ENCODE assay signal across 8 cellular contexts in genomic region chr22:19109198-19110063, GRCh38. TPM values are rescaled to one million over a fixed set of nuclear protein-coding genes. Genes with fewer than 3 reads are reported as not detected.
DNase-seq lines count a peak whose midpoint lies in the region; ATAC-seq and TF ChIP-seq lines count a peak whose summit lies in the region.

No MANE protein-coding gene starts in this region.

- H3K18ac ChIP-seq in trophoblast cell (ENCODE audit: low read length) = no peak overlapping the region

- WGBS in trophoblast cell (ENCODE audit: extremely low coverage, insufficient coverage, insufficient read length) = no CpG with 5 or more reads among the region's 7 CpGs

- peak; percentile 86 for DNase-seq in CD1c-positive myeloid dendritic cell (ENCODE audit: extremely low spot score)
- peak; percentile 88 to 90 for DNase-seq in HL-60 (ENCODE audit: low read depth in 1 of 2, low spot score in 1 of 2)
- DNase-seq in epithelial cell of esophagus (ENCODE audit: low read depth) = peak; percentile 92
- DNase-seq in trophoblast cell = peak in 1 of 2 donors; percentile 73
- no peak for DNase-seq in NCI-H748 (lab: John Stamatoyannopoulos, UW; ENCODE audit: unreplicated experiment)
- no peak for DNase-seq in DMS 273 (lab: John Stamatoyannopoulos, UW; ENCODE audit: unreplicated experiment)

- no peaks in the 10 kb centered on the region for H3K79me1 ChIP-seq in trophoblast cell (ENCODE audit: low read length)

- H2AK5ac ChIP-seq in trophoblast cell (ENCODE audit: low read length) = no peak overlapping the region

- H2BK5ac ChIP-seq in trophoblast cell (ENCODE audit: low read depth, low read length, poor library complexity) = no peak overlapping the region

- peaks cover 0 to 2% of the 10 kb centered on the region in 2 experiments for H3K36me3 ChIP-seq in trophoblast cell (ENCODE audit: control insufficient read depth in 1 of 2, insufficient read depth in 2 of 2, low read length in 2 of 2)

- H3K4me1 ChIP-seq in trophoblast cell (ENCODE audit: control insufficient read depth in 1 of 2, insufficient read depth in 2 of 2, low read length in 2 of 2) = no peaks in the 10 kb centered on the region

- H3K23ac ChIP-seq in trophoblast cell (ENCODE audit: low read length) = no peak overlapping the region

- no peak overlapping the region for H4K91ac ChIP-seq in trophoblast cell (ENCODE audit: low read depth, low read length)

- H4K8ac ChIP-seq in trophoblast cell (ENCODE audit: low read depth, low read length) = no peak overlapping the region

- peak; percentile 77 for ATAC-seq in GM19467 (IDR thresholded peaks at IDR 0.05; ENCODE audit: unreplicated experiment)
- ATAC-seq in activated CD4-positive, CD25-positive, alpha-beta regulatory T cell treated with anti-CD3 and anti-CD28 coated beads, Interleukin-2, amount 50 U/mL, for 24 hours = peak; percentile 91 to 92

- H3K27ac ChIP-seq in HL-60 (replicated peaks) (peak overlapping the region; percentile 81), trophoblast cell (ENCODE audit: low read depth, low read length) (no peak overlapping the region)

- H3K14ac ChIP-seq in trophoblast cell (ENCODE audit: low read length) = no peak overlapping the region

- no peak overlapping the region for H2BK12ac ChIP-seq in trophoblast cell (ENCODE audit: low read length)

- H3K9me3 ChIP-seq in trophoblast cell (ENCODE audit: insufficient read depth, low read depth, low read length) = no peaks in the 10 kb centered on the region

- H3K4ac ChIP-seq in trophoblast cell (ENCODE audit: low read depth, low read length) = peak overlapping the region; percentile 32

- H3K79me2 ChIP-seq in trophoblast cell (ENCODE audit: control insufficient read depth, insufficient read depth, low read length, poor library complexity) = peaks cover 16% of the 10 kb centered on the region

- H3K9ac ChIP-seq in trophoblast cell (ENCODE audit: low read length) = no peak overlapping the region

- no peak overlapping the region for H2BK120ac ChIP-seq in trophoblast cell (ENCODE audit: insufficient read depth, low read length, poor library complexity)

- H3K4me3 ChIP-seq in HL-60 (replicated peaks; ENCODE audit: insufficient read depth, low read length) (no peak overlapping the region), epithelial cell of esophagus (ENCODE audit: low read length) (no peak overlapping the region), trophoblast cell (ENCODE audit: low read depth, low read length) (no peak overlapping the region)

- no peak overlapping the region for H2AFZ ChIP-seq in trophoblast cell (ENCODE audit: insufficient read depth, low read length, poor library complexity)

- H3K4me2 ChIP-seq in trophoblast cell (ENCODE audit: low read length) = no peak overlapping the region

- TF ChIP-seq CTCF in HL-60 (IDR thresholded peaks at IDR 0.05; ENCODE audit: insufficient read depth, low read length) (no peak), epithelial cell of esophagus (IDR thresholded peaks at IDR 0.05; ENCODE audit: insufficient read depth, low read depth, low read length, missing control alignments) (no peak)

- no peak overlapping the region for H4K12ac ChIP-seq in trophoblast cell (ENCODE audit: low read depth, low read length)

- H3K27me3 ChIP-seq in HL-60 (ENCODE audit: insufficient read depth, poor library complexity, severe bottlenecking) (no peaks in the 10 kb centered on the region), trophoblast cell (ENCODE audit: insufficient read depth, low read length) (no peaks in the 10 kb centered on the region)

RNA-seq across cellular contexts. Expression of gene DGCR2, which starts 12.8 kb away (rescaled TPM):
- polyA plus RNA-seq in trophoblast cell (2013) = 38.8 and 39.4 TPM in 2 replicates

RNA-seq across cellular contexts. Expression of gene TSSK2, which starts 21.7 kb away (rescaled TPM):
- polyA plus RNA-seq in trophoblast cell (2013) = not detected in 2 replicates

RNA-seq across cellular contexts. Expression of gene ESS2, which starts 35.0 kb away (rescaled TPM):
- polyA plus RNA-seq in trophoblast cell (2013) = 10.5 and 10.8 TPM in 2 replicates

RNA-seq across cellular contexts. Expression of gene GSC2, which starts 40.7 kb away (rescaled TPM):
- polyA plus RNA-seq in trophoblast cell (2013) = not detected in 2 replicates

Comparison
In these comparisons a context has a peak if more than half of its experiments do, and no peak if none do; other contexts are left out.
1. DNase-seq: peak in CD1c-positive myeloid dendritic cell (single experiment), HL-60 (2 of 2) and epithelial cell of esophagus (single experiment); none in NCI-H748 (single experiment) and DMS 273 (single experiment).